ENCODE assay signal across 1 cellular context in genomic region chr17:3655766-3656165, GRCh38.
A peak's percentile ranks its signal among the peaks of the same experiment; 100 is the strongest.
TF ChIP-seq lines count a peak whose summit lies in the region.

No MANE protein-coding gene starts in this region.

TF ChIP-seq in A549, 52 proteins besides CTCF, POLR2A, EP300 and RAD21:
- TF ChIP-seq POLR2AphosphoS2 (conservative IDR thresholded peaks at IDR 0.05; ENCODE audit: low read length) (0 out of 2 replicates have a peak, but pooled peaks have one; percentile 30), ZSCAN20 (CRISPR knock-in tag; IDR thresholded peaks at IDR 0.05) (no peak), PBX3 (IDR thresholded peaks at IDR 0.05) (peak; percentile 40; the same call in 1 of the 2 replicates)
TF ChIP-seq in A549: peak in this region for 2.
